11 cellular contexts compared by ENCODE assay signal in genomic region chr11:11844272-11844671, GRCh38. TPM values are rescaled to one million over a fixed set of nuclear protein-coding genes. Genes with fewer than 3 reads are reported as not detected.
DNase-seq lines count a peak whose midpoint lies in the region; ATAC-seq, FAIRE-seq and TF ChIP-seq lines count a peak whose summit lies in the region.
"Had no signal": no experiment of that assay in that cellular context is flagged by ENCODE, and none has a peak within 500 bp of the region (broad histone marks: within the 10 kb centered on the region; RNA-seq: fewer than 3 reads in every experiment).

No MANE protein-coding gene starts in this region.

- DNase-seq in HAP-1 (ENCODE audit: low spot score in 2 of 2) (peak in 1 of 2 experiments; percentile 6), keratinocyte (ENCODE audit: low read depth, low spot score) (no peak), UCSD-AML1 (lab: John Stamatoyannopoulos, UW; ENCODE audit: unreplicated experiment) (no peak), osteocyte (ENCODE audit: extremely low spot score, unreplicated experiment) (no peak)
- DNase-seq in activated CD8-positive, alpha-beta memory T cell treated with anti-CD3 and anti-CD28 coated beads, Interleukin-2, amount 50 U/mL, for 48 hours: no peak
- DNase-seq: NCI-H446 had no signal

- no peak overlapping the region for H2AFZ ChIP-seq in keratinocyte (ENCODE audit: control insufficient read depth, low read length)

- in situ Hi-C loops in HAP-1 (cut with MboI; ENCODE audit: low sequenced_read_pairs): no loop called here

- H3K9ac ChIP-seq in keratinocyte (ENCODE audit: control insufficient read depth, extremely low read depth, insufficient read depth, low read length): peak overlapping the region; percentile 6

- H3K36me3 ChIP-seq in HAP-1 (replicated peaks) (no peaks in the 10 kb centered on the region), keratinocyte (ENCODE audit: control insufficient read depth in 2 of 2, extremely low read depth in 1 of 2, insufficient read depth in 2 of 2, low read length in 2 of 2) (no peaks in the 10 kb centered on the region)

- H3K9me3 ChIP-seq in HAP-1 (no peaks in the 10 kb centered on the region), keratinocyte (ENCODE audit: control insufficient read depth, low read depth, low read length) (no peaks in the 10 kb centered on the region)

- H3K4me1 ChIP-seq in HAP-1 (peaks cover 14% of the 10 kb centered on the region), keratinocyte (ENCODE audit: control insufficient read depth, extremely low read depth, insufficient read depth, low read length) (peaks cover 32% of the 10 kb centered on the region)

- H3K27ac ChIP-seq in keratinocyte (ENCODE audit: control insufficient read depth, insufficient read depth, low read length) (peak overlapping the region; percentile 57), temporal lobe (ENCODE audit: low read depth, low read length) (peak overlapping the region; percentile 96)

- H3K27me3 Mint-ChIP-seq in activated T-helper 17 cell treated with anti-CD3 and anti-CD28 coated beads, Interleukin-2, amount 50 U/mL, for 72 hours: no peaks in the 10 kb centered on the region
- H3K27me3 Mint-ChIP-seq in osteocyte (ENCODE audit: unreplicated experiment): no peaks in the 10 kb centered on the region

- no peaks in the 10 kb centered on the region for H3K27me3 ChIP-seq in HAP-1 (ENCODE audit: low read depth)
- no peaks in the 10 kb centered on the region for H3K27me3 ChIP-seq in keratinocyte (ENCODE audit: control insufficient read depth, extremely low read depth, insufficient read depth, low read length)

- peaks cover 12% of the 10 kb centered on the region for H3K4me1 Mint-ChIP-seq in activated T-helper 17 cell treated with anti-CD3 and anti-CD28 coated beads, Interleukin-2, amount 50 U/mL, for 72 hours
- H3K4me1 Mint-ChIP-seq in osteocyte (ENCODE audit: unreplicated experiment): peaks cover 19% of the 10 kb centered on the region

- peaks cover 9% of the 10 kb centered on the region for H4K20me1 ChIP-seq in keratinocyte (ENCODE audit: control insufficient read depth, extremely low read depth, insufficient read depth, low read length)

- no peak for FAIRE-seq in keratinocyte (lab: Jason Lieb, UNC)
- FAIRE-seq: islet of Langerhans had no signal

- peak overlapping the region; percentile 87 for H3K4me2 ChIP-seq in keratinocyte (ENCODE audit: control insufficient read depth, extremely low read depth, insufficient read depth, low read depth, low read length)

- peak; percentile 6 for ATAC-seq in activated T-helper 17 cell treated with anti-CD3 and anti-CD28 coated beads, Interleukin-2, amount 50 U/mL, for 72 hours (replicated peaks)
- no peak for ATAC-seq in HG02884 (IDR thresholded peaks at IDR 0.05; ENCODE audit: unreplicated experiment)
- ATAC-seq: WTC11 had no signal

- H3K79me2 ChIP-seq in keratinocyte (ENCODE audit: control insufficient read depth, insufficient read depth, low read length): peaks cover 73% of the 10 kb centered on the region

- H3K36me3 Mint-ChIP-seq in activated T-helper 17 cell treated with anti-CD3 and anti-CD28 coated beads, Interleukin-2, amount 50 U/mL, for 72 hours (ENCODE audit: low read depth): peaks cover 7% of the 10 kb centered on the region
- no peaks in the 10 kb centered on the region for H3K36me3 Mint-ChIP-seq in osteocyte (ENCODE audit: unreplicated experiment)
- H3K36me3 Mint-ChIP-seq: WTC11 had no signal

- no peak overlapping the region for H3K4me3 Mint-ChIP-seq in activated T-helper 17 cell treated with anti-CD3 and anti-CD28 coated beads, Interleukin-2, amount 50 U/mL, for 72 hours
- H3K4me3 Mint-ChIP-seq in osteocyte (ENCODE audit: unreplicated experiment): no peak overlapping the region

- H3K9me1 ChIP-seq in keratinocyte (ENCODE audit: control insufficient read depth, extremely low read depth, insufficient read depth, low read length): no peaks in the 10 kb centered on the region

- dilution Hi-C loops in keratinocyte (cut with MboI; ENCODE audit: extremely low pct_ligation_motif_present, low sequenced_read_pairs): no loop called here

- H3K27ac Mint-ChIP-seq in activated T-helper 17 cell treated with anti-CD3 and anti-CD28 coated beads, Interleukin-2, amount 50 U/mL, for 72 hours: no peak overlapping the region
- H3K27ac Mint-ChIP-seq in osteocyte (ENCODE audit: unreplicated experiment): no peak overlapping the region

- no peaks in the 10 kb centered on the region for H3K9me3 Mint-ChIP-seq in activated T-helper 17 cell treated with anti-CD3 and anti-CD28 coated beads, Interleukin-2, amount 50 U/mL, for 72 hours
- no peaks in the 10 kb centered on the region for H3K9me3 Mint-ChIP-seq in osteocyte (ENCODE audit: unreplicated experiment)
- H3K9me3 Mint-ChIP-seq: WTC11 had no signal

- no peak for TF ChIP-seq CTCF in keratinocyte (optimal IDR thresholded peaks at IDR 0.05 in 1 of 3, IDR thresholded peaks at IDR 0.05 in 1 of 3, conservative IDR thresholded peaks at IDR 0.05 in 1 of 3; ENCODE audit: extremely low read depth in 1 of 3, insufficient read depth in 2 of 3, low read length in 3 of 3)
- no peak for TF ChIP-seq CTCF in osteocyte (IDR thresholded peaks at IDR 0.05)

- H3K4me3 ChIP-seq in HAP-1 (peak overlapping the region; percentile 86), keratinocyte (ENCODE audit: control insufficient read depth in 2 of 3, extremely low read depth in 1 of 3, insufficient read depth in 2 of 3, low read depth in 1 of 3, low read length in 3 of 3) (peak overlapping the region in 2 of 3 experiments; percentile 89)

RNA-seq across cellular contexts. Expression of gene USP47, which starts 2.5 kb away (rescaled TPM):
- total RNA-seq in activated T-helper 17 cell treated with anti-CD3 and anti-CD28 coated beads, Interleukin-2, amount 50 U/mL, for 72 hours: 10 to 100 TPM; 37.1 to 58.2 TPM
- polyA plus RNA-seq in keratinocyte: 13.4 to 22.4 TPM (median 14.2 TPM) in 3 replicates
- polyA plus RNA-seq in keratinocyte (2011; ENCODE audit: low read depth): 107 TPM
- 8.1 and 13.8 TPM in 2 replicates for polyA plus RNA-seq in keratinocyte (2011; cell fraction: cytosol; rRNA removed)
- 25.8 and 29.9 TPM in 2 replicates for polyA plus RNA-seq in keratinocyte (2011; cell fraction: nucleus; rRNA removed)
- 19.8 and 33.1 TPM in 2 replicates for polyA plus RNA-seq in keratinocyte (2012; ENCODE audit: low replicate concordance)
- 3.3 to 44.5 TPM (median 20.2 TPM) in 3 replicates for polyA minus RNA-seq in keratinocyte
- polyA minus RNA-seq in keratinocyte (2011; cell fraction: cytosol; rRNA and poly(A)+ RNA removed): 12.3 TPM
- 27.2 and 57.8 TPM in 2 replicates for polyA minus RNA-seq in keratinocyte (2011; cell fraction: nucleus; rRNA and poly(A)+ RNA removed)
- 115 TPM for total RNA-seq in temporal lobe
- 45.2 and 46.1 TPM in 2 replicates for total RNA-seq in osteocyte
